27 cellular contexts compared by ENCODE assay signal in genomic region chr1:15485534-15486091, GRCh38. TPM values are rescaled to one million over a fixed set of nuclear protein-coding genes. Genes with fewer than 3 reads are reported as not detected.
"Had no signal": no experiment of that assay in that cellular context is flagged by ENCODE, and none has a peak within 500 bp of the region (broad histone marks: within the 10 kb centered on the region; RNA-seq: fewer than 3 reads in every experiment).

No MANE protein-coding gene starts in this region.

- DNase-seq: IMR-90, Kasumi-1, MM.1S, NCI-H1048, NCI-H1105, NCI-H1417, NCI-H1436 treated with DMSO at 0.1 percent for 48 hours, NCI-H1694, NCI-H187 treated with DMSO at 0.1 percent for 48 hours, NCI-H2029 treated with DMSO at 0.1 percent for 48 hours, NCI-H2171 treated with DMSO at 0.1 percent for 48 hours, NCI-H345, NCI-H524, NCI-H526 treated with DMSO at 0.1 percent for 48 hours, NCI-H748 treated with DMSO at 0.1 percent for 48 hours, PC-3, SHP77 had no signal

- H3K4me3 ChIP-seq: SK-N-MC had no signal

- ATAC-seq: HepG2, Panc1, PC-3 had no signal

- H3K9ac ChIP-seq: KMS-11 had no signal

- H3K4me2 ChIP-seq: KMS-11 had no signal

- H3K27ac ChIP-seq: KMS-11, RWPE1, SK-N-MC had no signal

RNA-seq across cellular contexts. Expression of gene CELA2B, which starts 9.7 kb away (rescaled TPM):
- total RNA-seq: HepG2; HT1080; IMR-90; M059J; NCI-H460; OCI-LY7; PC-3; T-helper 1 cell treated with Interleukin-12 subunit alpha and Interleukin-12 subunit beta and Interleukin-4 antibody, amounts not matched to agents 30 ng/mL and 1 ng/mL, for 36 hours had no signal
- polyA plus RNA-seq: HepG2, IMR-90 had no signal

RNA-seq across cellular contexts. Expression of gene CELA2A, which starts 29.1 kb away (rescaled TPM):
- total RNA-seq: HepG2; HT1080; IMR-90; M059J; NCI-H460; OCI-LY7; PC-3; T-helper 1 cell treated with Interleukin-12 subunit alpha and Interleukin-12 subunit beta and Interleukin-4 antibody, amounts not matched to agents 30 ng/mL and 1 ng/mL, for 36 hours had no signal
- polyA plus RNA-seq: HepG2, IMR-90 had no signal

RNA-seq across cellular contexts. Expression of gene CTRC, which starts 47.4 kb away (rescaled TPM):
- total RNA-seq: HepG2, HT1080, IMR-90, NCI-H460, OCI-LY7 had no signal
- polyA plus RNA-seq: HepG2, IMR-90 had no signal
